ENCODE assay signal across 12 cellular contexts in the genomic region with DNA sequence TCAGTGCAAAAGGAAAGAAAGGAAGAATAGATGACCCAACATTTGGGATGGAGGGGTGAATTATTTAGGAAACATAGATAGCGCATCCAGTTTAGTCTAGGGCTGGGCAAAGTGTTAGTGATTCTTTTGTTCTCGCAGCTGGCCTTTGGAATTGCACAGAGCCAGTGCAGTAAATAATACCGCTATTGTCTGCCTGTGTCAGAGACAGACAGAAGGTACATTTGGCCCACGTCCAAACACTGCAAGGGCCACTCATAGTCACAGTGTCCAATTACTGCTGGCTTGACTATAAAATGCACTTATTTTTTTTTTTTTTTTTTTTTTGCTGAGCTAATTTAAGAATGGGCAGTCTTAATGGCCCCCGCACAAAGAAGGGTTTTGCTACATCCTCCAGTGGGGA.
A peak's percentile ranks its signal among the peaks of the same experiment; 100 is the strongest.
DNase-seq lines count a peak whose midpoint lies in the region; TF ChIP-seq lines count a peak whose summit lies in the region.
"Had no signal": no experiment of that assay in that cellular context is flagged by ENCODE, and none has a peak within 500 bp of the region (broad histone marks: within the 10 kb centered on the region; RNA-seq: fewer than 3 reads in every experiment).

No MANE protein-coding gene starts in this region.

- no peak for TF ChIP-seq CTCF in thyroid gland (IDR thresholded peaks at IDR 0.05)

- DNase-seq in NCI-H2196 (lab: John Stamatoyannopoulos, UW; ENCODE audit: unreplicated experiment), result peak; percentile 0
- no peak for DNase-seq in NCI-H2196 treated with DMSO at 0.1 percent for 48 hours (lab: John Stamatoyannopoulos, UW; ENCODE audit: unreplicated experiment)
- DNase-seq in NCI-H774 (lab: John Stamatoyannopoulos, UW), result peak; percentile 81
- peak; percentile 95 for DNase-seq in globus pallidus (ENCODE audit: low spot score)
- peak; percentile 54 to 59 for DNase-seq in thyroid gland
- no peak for DNase-seq in MV-4-11 (lab: John Stamatoyannopoulos, UW)
- DNase-seq in erythroblast (lab: John Stamatoyannopoulos, UW), result no peak
- DNase-seq in stimulated activated CD4-positive, alpha-beta T cell treated with anti-CD3 and anti-CD28 coated beads, Interleukin-12 subunit alpha, Interleukin-12 subunit beta, amount 100 ng/mL, for 4 hours, result no peak
- DNase-seq: activated CD4-positive, alpha-beta T cell treated with anti-CD3 and anti-CD28 coated beads for 1 hour; DND-41; stimulated activated CD4-positive, alpha-beta T cell treated with anti-CD3 and anti-CD28 coated beads, Interleukin-4, amount 100 ng/mL, for 1 hour had no signal

- 27 to 34% methylated on average over 5 of the region's 5 CpGs for WGBS in thyroid gland, 2 donors

- H3K4me3 ChIP-seq in thyroid gland (replicated peaks in 1 of 3), result no peak overlapping the region
- H3K4me3 ChIP-seq: A549 had no signal

- no peak for TF ChIP-seq POLR2A in thyroid gland (IDR thresholded peaks at IDR 0.05)
- no peak for TF ChIP-seq POLR2A in erythroblast (IDR thresholded peaks at IDR 0.05; ENCODE audit: low read length)

- no peaks in the 10 kb centered on the region for H3K9me3 ChIP-seq in thyroid gland
- H3K9me3 ChIP-seq: A549 had no signal

- H3K4me1 ChIP-seq in thyroid gland, result no peaks in the 10 kb centered on the region
- H3K4me1 ChIP-seq: A549 had no signal

- intact Hi-C loops in thyroid gland (cut with DNase I), result no loop called here

- H3K27ac ChIP-seq in thyroid gland, result no peak overlapping the region
- H3K27ac ChIP-seq: A549 had no signal

- no peaks in the 10 kb centered on the region for H3K36me3 ChIP-seq in thyroid gland

- no peaks in the 10 kb centered on the region for H3K27me3 ChIP-seq in thyroid gland

Comparison
In these comparisons a context has a peak if more than half of its experiments do, and no peak if none do; other contexts are left out.
1. DNase-seq: peak in NCI-H2196 (single experiment), NCI-H774 (single experiment), globus pallidus (single experiment) and thyroid gland (2 of 2); none in NCI-H2196 treated with DMSO at 0.1 percent for 48 hours (single experiment), MV-4-11 (single experiment), erythroblast (0 of 2) and stimulated activated CD4-positive, alpha-beta T cell treated with anti-CD3 and anti-CD28 coated beads, Interleukin-12 subunit alpha, Interleukin-12 subunit beta, amount 100 ng/mL, for 4 hours (single experiment).